ENCODE assay signal across 13 cellular contexts in the genomic region with DNA sequence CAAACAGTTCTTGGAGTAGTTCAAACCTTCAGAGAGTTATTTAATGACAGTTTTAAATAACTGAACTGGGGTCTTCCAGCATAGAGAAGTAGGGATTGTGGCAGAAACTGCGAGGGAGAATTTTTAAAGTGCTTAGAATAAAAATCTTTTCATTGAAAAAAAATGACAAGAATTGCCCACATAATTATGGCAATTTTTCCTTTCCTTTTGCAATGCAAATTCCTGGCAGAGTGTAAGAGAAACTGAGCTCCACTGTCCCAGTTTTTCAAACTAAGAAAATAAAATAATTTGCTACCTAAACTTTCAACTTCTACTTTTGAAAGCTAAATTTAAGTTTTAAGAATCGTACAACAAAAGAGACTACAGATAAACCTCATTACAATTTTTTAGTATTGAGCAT. TPM values are rescaled to one million over a fixed set of nuclear protein-coding genes. Genes with fewer than 3 reads are reported as not detected.
DNase-seq lines count a peak whose midpoint lies in the region; ATAC-seq and TF ChIP-seq lines count a peak whose summit lies in the region.
"Had no signal": no experiment of that assay in that cellular context is flagged by ENCODE, and none has a peak within 500 bp of the region (broad histone marks: within the 10 kb centered on the region; RNA-seq: fewer than 3 reads in every experiment).

No MANE protein-coding gene starts in this region.

- H3K27ac ChIP-seq in mesodermal cell (ENCODE audit: low read depth, low read length, severe bottlenecking) (peak overlapping the region; percentile 41), tibial nerve (peak overlapping the region in 3 of 4 donors; percentile 52 to 93 (median 90)), testis (no peak overlapping the region)

- no peaks in the 10 kb centered on the region for H3K27me3 Mint-ChIP-seq in activated naive CD4-positive, alpha-beta T cell treated with anti-CD3 and anti-CD28 coated beads, Interleukin-2, amount 50 U/mL, for 24 hours
- no peaks in the 10 kb centered on the region for H3K27me3 Mint-ChIP-seq in activated naive CD8-positive, alpha-beta T cell treated with anti-CD3 and anti-CD28 coated beads, Interleukin-2, amount 50 U/mL, for 24 hours
- H3K27me3 Mint-ChIP-seq: activated B cell treated with CpG ODN at 0.5 μM for 24 hours had no signal

- H3K9me3 ChIP-seq in mesodermal cell (ENCODE audit: control insufficient read depth, low read length) (no peaks in the 10 kb centered on the region), tibial nerve (no peaks in the 10 kb centered on the region), testis (no peaks in the 10 kb centered on the region)

- H3K9me3 Mint-ChIP-seq in activated naive CD4-positive, alpha-beta T cell treated with anti-CD3 and anti-CD28 coated beads, Interleukin-2, amount 50 U/mL, for 24 hours, result no peaks in the 10 kb centered on the region
- H3K9me3 Mint-ChIP-seq in activated naive CD8-positive, alpha-beta T cell treated with anti-CD3 and anti-CD28 coated beads, Interleukin-2, amount 50 U/mL, for 24 hours, result no peaks in the 10 kb centered on the region
- H3K9me3 Mint-ChIP-seq: activated B cell treated with CpG ODN at 0.5 μM for 24 hours had no signal

- peaks cover 15% of the 10 kb centered on the region for H3K4me1 ChIP-seq in mesodermal cell (ENCODE audit: control insufficient read depth, insufficient read depth, low read length, poor library complexity, severe bottlenecking)
- H3K4me1 ChIP-seq in tibial nerve, result peaks cover 0 to 53% (median 12%) of the 10 kb centered on the region in 4 donors
- peaks cover 4% of the 10 kb centered on the region for H3K4me1 ChIP-seq in testis

- ATAC-seq in activated naive CD8-positive, alpha-beta T cell treated with anti-CD3 and anti-CD28 coated beads, Interleukin-2, amount 50 U/mL, for 24 hours, result no peak
- ATAC-seq in GM21576 (IDR thresholded peaks at IDR 0.05; ENCODE audit: unreplicated experiment), result no peak
- ATAC-seq: esophagus mucosa, sciatic nerve had no signal

- TF ChIP-seq EP300 in tibial nerve (IDR thresholded peaks at IDR 0.05), result no peak

- peaks cover 21% of the 10 kb centered on the region for H3K36me3 Mint-ChIP-seq in activated naive CD4-positive, alpha-beta T cell treated with anti-CD3 and anti-CD28 coated beads, Interleukin-2, amount 50 U/mL, for 24 hours
- peaks cover 22% of the 10 kb centered on the region for H3K36me3 Mint-ChIP-seq in activated naive CD8-positive, alpha-beta T cell treated with anti-CD3 and anti-CD28 coated beads, Interleukin-2, amount 50 U/mL, for 24 hours (ENCODE audit: low read depth)

- no peak for DNase-seq in activated naive CD4-positive, alpha-beta T cell treated with Interleukin-2 at 50 U/mL for 16 hours
- no peak for DNase-seq in activated naive CD8-positive, alpha-beta T cell treated with anti-CD3 and anti-CD28 coated beads, Interleukin-2, amount 50 U/mL, for 24 hours
- DNase-seq in tibial nerve (ENCODE audit: low spot score in 2 of 2) (no peak), testis (no peak), NCI-H2196 treated with DMSO at 0.1 percent for 48 hours (lab: John Stamatoyannopoulos, UW; ENCODE audit: unreplicated experiment) (no peak)
- DNase-seq: activated B cell treated with CpG ODN at 0.5 μM for 24 hours, anterior cingulate cortex, NCI-H2029 treated with DMSO at 0.1 percent for 48 hours had no signal

- TF ChIP-seq CTCF in tibial nerve (IDR thresholded peaks at IDR 0.05), result no peak
- no peak for TF ChIP-seq CTCF in testis (IDR thresholded peaks at IDR 0.05)

- peaks cover 59% of the 10 kb centered on the region for H3K4me1 Mint-ChIP-seq in activated naive CD4-positive, alpha-beta T cell treated with anti-CD3 and anti-CD28 coated beads, Interleukin-2, amount 50 U/mL, for 24 hours
- H3K4me1 Mint-ChIP-seq in activated naive CD8-positive, alpha-beta T cell treated with anti-CD3 and anti-CD28 coated beads, Interleukin-2, amount 50 U/mL, for 24 hours, result peaks cover 63% of the 10 kb centered on the region

- H3K36me3 ChIP-seq in mesodermal cell (ENCODE audit: control insufficient read depth, insufficient read depth, low read length) (no peaks in the 10 kb centered on the region), tibial nerve (no peaks in the 10 kb centered on the region), testis (ENCODE audit: low read depth, missing control alignments) (no peaks in the 10 kb centered on the region)

- no peak overlapping the region for H3K27ac Mint-ChIP-seq in activated naive CD4-positive, alpha-beta T cell treated with anti-CD3 and anti-CD28 coated beads, Interleukin-2, amount 50 U/mL, for 24 hours
- no peak overlapping the region for H3K27ac Mint-ChIP-seq in activated naive CD8-positive, alpha-beta T cell treated with anti-CD3 and anti-CD28 coated beads, Interleukin-2, amount 50 U/mL, for 24 hours
- H3K27ac Mint-ChIP-seq: activated B cell treated with CpG ODN at 0.5 μM for 24 hours had no signal

- H3K4me3 Mint-ChIP-seq in activated naive CD4-positive, alpha-beta T cell treated with anti-CD3 and anti-CD28 coated beads, Interleukin-2, amount 50 U/mL, for 24 hours, result peak overlapping the region; percentile 79
- H3K4me3 Mint-ChIP-seq in activated naive CD8-positive, alpha-beta T cell treated with anti-CD3 and anti-CD28 coated beads, Interleukin-2, amount 50 U/mL, for 24 hours, result peak overlapping the region; percentile 43

- H3K4me3 ChIP-seq in mesodermal cell (ENCODE audit: extremely low read depth, insufficient read depth, low read length, poor library complexity, severe bottlenecking) (no peak overlapping the region), tibial nerve (peak overlapping the region in 1 of 4 donors; percentile 0), testis (no peak overlapping the region)

- TF ChIP-seq POLR2A in tibial nerve (IDR thresholded peaks at IDR 0.05), result no peak
- no peak for TF ChIP-seq POLR2A in testis (IDR thresholded peaks at IDR 0.05)

- H3K27me3 ChIP-seq in tibial nerve, result no peaks in the 10 kb centered on the region
- no peaks in the 10 kb centered on the region for H3K27me3 ChIP-seq in testis

- no CpG with 5 or more reads among the region's 2 CpGs for WGBS in mesodermal cell (ENCODE audit: insufficient coverage in 2 of 2), 2 experiments
- 63 to 64% methylated on average over 2 of the region's 2 CpGs for WGBS in tibial nerve, 2 donors
- 83 to 90% methylated on average over 2 of the region's 2 CpGs for WGBS in testis, 2 donors

- intact Hi-C loops in testis (cut with DNase I; ENCODE audit: low total_unique reads), result no loop called here

RNA-seq across cellular contexts. Expression of a gene that starts 2.3 kb away (rescaled TPM):
- 1.7 TPM for polyA plus RNA-seq in mesodermal cell (2013, experiment 1 of 2)
- polyA plus RNA-seq in mesodermal cell (2013, experiment 2 of 2), result 1.9 TPM
- total RNA-seq in tibial nerve (10 to 100 TPM; 21.6 to 72.3 (median 57.0) TPM), testis (10 to 100 TPM; 10.1 to 10.4 TPM)
- polyA plus RNA-seq in testis (ENCODE audit: insufficient read depth, low read depth, low replicate concordance), result 8.7 TPM

Comparison
In these comparisons a context has a peak if more than half of its experiments do, and no peak if none do; other contexts are left out.
1. H3K27ac ChIP-seq: peak in mesodermal cell (single experiment) and tibial nerve (3 of 4); none in testis (0 of 2).